ENCODE assay signal across 19 cellular contexts in genomic region chr18:56407631-56408030, GRCh38.
"Had no signal": no experiment of that assay in that cellular context is flagged by ENCODE, and none has a peak within 500 bp of the region (broad histone marks: within the 10 kb centered on the region; RNA-seq: fewer than 3 reads in every experiment).

No MANE protein-coding gene starts in this region.

- H3K4me1 ChIP-seq: lower lobe of right lung, prostate gland, upper lobe of right lung had no signal

- DNase-seq: activated CD4-positive, alpha-beta memory T cell treated with anti-CD3 and anti-CD28 coated beads for 36 hours; activated CD4-positive, alpha-beta T cell treated with anti-CD3 and anti-CD28 coated beads for 48 hours; activated naive CD4-positive, alpha-beta T cell treated with anti-CD3 and anti-CD28 coated beads for 36 hours; activated naive CD8-positive, alpha-beta T cell treated with anti-CD3 and anti-CD28 coated beads, Interleukin-2, amount 10 ng/mL, durations not matched to agents 7 days and 5 days; activated T-cell treated with anti-CD3 and anti-CD28 coated beads, Interleukin-2, amount 50 U/mL, for 48 hours; amygdala; effector CD4-positive, alpha-beta T cell; foreskin fibroblast; lower lobe of right lung; naive thymus-derived CD4-positive, alpha-beta T cell; right cardiac atrium; stimulated activated CD4-positive, alpha-beta T cell treated with anti-CD3 and anti-CD28 coated beads, Interleukin-4, amount 100 ng/mL, for 24 hours; substantia nigra; T-helper 17 cell; thyroid gland; upper lobe of right lung had no signal

- H3K4me3 ChIP-seq: lower lobe of right lung, prostate gland, thyroid gland, upper lobe of right lung had no signal

- H3K27me3 ChIP-seq: thyroid gland, upper lobe of right lung had no signal

- H3K36me3 ChIP-seq: lower lobe of right lung, prostate gland, thyroid gland, upper lobe of right lung had no signal

- H3K9me3 ChIP-seq: lower lobe of right lung, prostate gland, thyroid gland, upper lobe of right lung had no signal

- FAIRE-seq: endometrium had no signal

- ATAC-seq: left lobe of liver; lower lobe of right lung; naive thymus-derived CD4-positive, alpha-beta T cell; right cardiac atrium; T-helper 17 cell; upper lobe of right lung had no signal

- H3K27ac ChIP-seq: lower lobe of right lung, prostate gland, thyroid gland, upper lobe of right lung had no signal
